9 cellular contexts compared by ENCODE assay signal in genomic region chr9:136411358-136411757, GRCh38. TPM values are rescaled to one million over a fixed set of nuclear protein-coding genes. Genes with fewer than 3 reads are reported as not detected.
DNase-seq lines count a peak whose midpoint lies in the region; ATAC-seq and TF ChIP-seq lines count a peak whose summit lies in the region.
"Had no signal": no experiment of that assay in that cellular context is flagged by ENCODE, and none has a peak within 500 bp of the region (broad histone marks: within the 10 kb centered on the region; RNA-seq: fewer than 3 reads in every experiment).

No MANE protein-coding gene starts in this region.

- H3K27me3 Mint-ChIP-seq in IgD-negative memory B cell (no peaks in the 10 kb centered on the region), naive B cell (no peaks in the 10 kb centered on the region)

- H3K27me3 ChIP-seq in ACC112 (ENCODE audit: insufficient read depth, low read length): no peaks in the 10 kb centered on the region

- H3K79me2 ChIP-seq in ACC112 (ENCODE audit: control insufficient read depth, insufficient read depth, low read length, unreplicated experiment): peaks cover 67% of the 10 kb centered on the region

- H3K4me3 ChIP-seq in ACC112 (ENCODE audit: low read depth, low read length) (peak overlapping the region; percentile 94), choroid plexus epithelial cell (ENCODE audit: low read depth, low read length) (peak overlapping the region; percentile 93)

- no peaks in the 10 kb centered on the region for H3K9me3 Mint-ChIP-seq in IgD-negative memory B cell
- no peaks in the 10 kb centered on the region for H3K9me3 Mint-ChIP-seq in naive B cell

- ATAC-seq in naive B cell (ENCODE audit: low read depth in 2 of 2) (no peak), esophagus mucosa (no peak), HG03565 (IDR thresholded peaks at IDR 0.05; ENCODE audit: unreplicated experiment) (no peak)

- H3K36me3 ChIP-seq in ACC112 (ENCODE audit: insufficient read depth, low read length): peaks cover 29% of the 10 kb centered on the region

- no peak for TF ChIP-seq CTCF in choroid plexus epithelial cell (conservative IDR thresholded peaks at IDR 0.05; ENCODE audit: low read depth, low read length)

- peak overlapping the region; percentile 89 to 96 (median 95) for H3K27ac Mint-ChIP-seq in IgD-negative memory B cell
- H3K27ac Mint-ChIP-seq in naive B cell: peak overlapping the region; percentile 81 to 97 (median 92)

- peak overlapping the region; percentile 72; the same call in 1 of the 2 replicates for H3K27ac ChIP-seq in ACC112 (ENCODE audit: low read depth, low read length)

- H3K4me1 Mint-ChIP-seq in IgD-negative memory B cell (peaks cover 21 to 27% (median 23%) of the 10 kb centered on the region in 3 donors), naive B cell (peaks cover 33 to 52% (median 34%) of the 10 kb centered on the region in 3 donors)

- H3K36me3 Mint-ChIP-seq in IgD-negative memory B cell (peaks cover 4% of the 10 kb centered on the region), naive B cell (peaks cover 0 to 8% of the 10 kb centered on the region in 2 donors)

- H2AFZ ChIP-seq in ACC112 (ENCODE audit: low read length, unreplicated experiment): no peak overlapping the region

- peaks cover 15% of the 10 kb centered on the region for H3K4me1 ChIP-seq in ACC112 (ENCODE audit: control insufficient read depth, insufficient read depth, low read length, unreplicated experiment)

- peak overlapping the region; percentile 89 to 95 (median 92) for H3K4me3 Mint-ChIP-seq in IgD-negative memory B cell
- H3K4me3 Mint-ChIP-seq in naive B cell: peak overlapping the region; percentile 86 to 95 (median 90)

- DNase-seq in choroid plexus epithelial cell (ENCODE audit: low read depth) (no peak), naive B cell (no peak), UCSD-AML1 (lab: John Stamatoyannopoulos, UW; ENCODE audit: unreplicated experiment) (no peak)
- DNase-seq in stimulated activated CD4-positive, alpha-beta T cell treated with anti-CD3 and anti-CD28 coated beads, Interleukin-12 subunit alpha, Interleukin-12 subunit beta, amount 100 ng/mL, for 4 hours: no peak
- DNase-seq: MV-4-11 had no signal

RNA-seq across cellular contexts. Expression of gene PMPCA, which starts 0.9 kb away (rescaled TPM):
- polyA plus RNA-seq in IgD-negative memory B cell: 35.0 TPM
- 10 to 100 TPM; 28.1 to 39.8 (median 35.1) TPM for polyA plus RNA-seq in naive B cell (ENCODE audit: low read depth in 6 of 6)
- total RNA-seq in esophagus mucosa: 29.4 TPM

RNA-seq across cellular contexts. Expression of gene ENTR1, which starts 0.9 kb away (rescaled TPM):
- polyA plus RNA-seq in IgD-negative memory B cell: 7.4 TPM
- polyA plus RNA-seq in naive B cell (ENCODE audit: low read depth in 6 of 6): 10 to 100 TPM in 5 of 6 donors, 1 to 10 TPM in 1; 6.4 to 15.8 (median 14.4) TPM
- 22.8 TPM for total RNA-seq in esophagus mucosa

RNA-seq across cellular contexts. Expression of gene SNAPC4, which starts 11.4 kb away (rescaled TPM):
- 3.8 TPM for polyA plus RNA-seq in IgD-negative memory B cell
- 1 to 10 TPM in 5 of 6 donors, not detected in 1; 1.1 to 2.1 (median 1.3) TPM for polyA plus RNA-seq in naive B cell (ENCODE audit: low read depth in 6 of 6)
- 3.7 TPM for total RNA-seq in esophagus mucosa

RNA-seq across cellular contexts. Expression of gene INPP5E, which starts 28.3 kb away (rescaled TPM):
- 6.9 TPM for polyA plus RNA-seq in IgD-negative memory B cell
- polyA plus RNA-seq in naive B cell (ENCODE audit: low read depth in 6 of 6): 1 to 10 TPM in 5 of 6 donors, under 1 TPM in 1; 0.61 to 6.8 (median 3.2) TPM
- 5.7 TPM for total RNA-seq in esophagus mucosa

RNA-seq across cellular contexts. Expression of gene CARD9, which starts 37.9 kb away (rescaled TPM):
- 0.26 TPM for polyA plus RNA-seq in IgD-negative memory B cell
- under 1 TPM in 5 of 6 donors, not detected in 1; 0.16 to 0.52 (median 0.33) TPM for polyA plus RNA-seq in naive B cell (ENCODE audit: low read depth in 6 of 6)
- 0.80 TPM for total RNA-seq in esophagus mucosa
